ENCODE assay signal across 9 cellular contexts in the genomic region with DNA sequence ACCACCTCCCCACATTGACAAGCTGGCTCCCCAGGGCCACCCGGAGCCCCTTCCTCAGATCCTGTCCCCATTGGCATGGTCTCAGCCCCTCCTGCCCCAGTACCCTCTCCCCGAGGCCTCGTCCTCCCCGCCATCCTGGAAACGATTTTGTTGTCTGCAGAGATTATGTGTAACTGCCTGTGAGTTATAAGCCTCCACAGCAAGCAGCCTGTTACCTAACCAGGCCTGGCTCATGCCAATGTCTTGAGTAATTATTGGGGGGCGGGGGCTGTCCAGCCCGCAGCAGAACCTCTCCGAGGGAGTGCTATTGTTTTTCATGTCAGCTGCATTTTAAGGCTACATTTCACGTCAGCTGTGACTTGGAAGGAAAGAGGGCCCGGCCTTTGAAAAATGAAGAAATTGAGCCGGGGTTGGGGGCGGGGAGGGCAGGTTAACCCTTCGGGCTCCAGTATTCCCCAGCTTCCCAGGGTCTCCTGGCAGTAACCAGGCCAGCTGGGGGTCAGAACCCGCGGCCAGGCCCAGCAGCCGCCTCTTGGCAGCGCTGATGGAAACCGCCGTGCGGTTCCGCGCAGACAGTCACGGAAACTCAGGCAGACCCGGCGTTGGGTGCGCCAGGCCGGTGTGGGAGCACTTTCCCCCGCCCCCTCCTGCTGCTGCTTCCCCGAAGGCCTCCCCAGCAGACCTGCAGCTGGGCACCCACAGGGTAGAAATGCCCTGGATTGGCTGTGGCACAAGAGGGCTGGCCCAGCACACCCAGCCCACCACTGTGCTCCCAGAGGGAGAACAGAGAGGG. TPM values are rescaled to one million over a fixed set of nuclear protein-coding genes. Genes with fewer than 3 reads are reported as not detected.
DNase-seq lines count a peak whose midpoint lies in the region; ATAC-seq and TF ChIP-seq lines count a peak whose summit lies in the region.
"Had no signal": no experiment of that assay in that cellular context is flagged by ENCODE, and none has a peak within 500 bp of the region (broad histone marks: within the 10 kb centered on the region; RNA-seq: fewer than 3 reads in every experiment).

No MANE protein-coding gene starts in this region.

- no peak for TF ChIP-seq EP300 in transverse colon (IDR thresholded peaks at IDR 0.05; ENCODE audit: low read depth)

- H3K4me1 Mint-ChIP-seq in T-helper 17 cell: no peaks in the 10 kb centered on the region

- peak overlapping the region; percentile 97 for H4K8ac ChIP-seq in mesenchymal stem cell (ENCODE audit: low read length)

- H2BK120ac ChIP-seq in mesenchymal stem cell (ENCODE audit: low read depth, low read length): peak overlapping the region; percentile 93

- no peak for ATAC-seq in T-helper 17 cell
- no peak for ATAC-seq in GM19455 (IDR thresholded peaks at IDR 0.05; ENCODE audit: unreplicated experiment)

- H2AK5ac ChIP-seq in mesenchymal stem cell (ENCODE audit: low read length, severe bottlenecking): peak overlapping the region; percentile 95

- peak overlapping the region; percentile 93 for H3K18ac ChIP-seq in mesenchymal stem cell (ENCODE audit: low read depth in 1 of 2, low read length in 2 of 2)

- peaks cover 6% of the 10 kb centered on the region for H3K36me3 Mint-ChIP-seq in T-helper 17 cell (ENCODE audit: low read depth)

- H3K23ac ChIP-seq in mesenchymal stem cell (ENCODE audit: low read length in 2 of 2): peak overlapping the region in 1 of 2 experiments; percentile 34

- H2BK15ac ChIP-seq in mesenchymal stem cell (ENCODE audit: low read depth, poor library complexity, severe bottlenecking): peak overlapping the region; percentile 80

- H3K36me3 ChIP-seq in mesenchymal stem cell (ENCODE audit: control insufficient read depth in 1 of 2, insufficient read depth in 2 of 2, low read depth in 1 of 2, low read length in 2 of 2) (no peaks in the 10 kb centered on the region), transverse colon (no peaks in the 10 kb centered on the region)

- peak overlapping the region; percentile 8 for H3K4me2 ChIP-seq in mesenchymal stem cell (ENCODE audit: low read length, poor library complexity, severe bottlenecking)

- no peak for TF ChIP-seq POLR2A in transverse colon (IDR thresholded peaks at IDR 0.05)

- H3K4ac ChIP-seq in mesenchymal stem cell (ENCODE audit: low read depth in 1 of 2, low read length in 2 of 2): peak overlapping the region; percentile 36 to 82

- WGBS in mesenchymal stem cell: 44% methylated on average over 27 of the region's 29 CpGs
- WGBS in transverse colon (ENCODE audit: low coverage in 1 of 2), 2 donors: 56% methylated on average over 26 of the region's 29 CpGs; no CpG with 5 or more reads in 1 of the 2 donors

- H2AFZ ChIP-seq in mesenchymal stem cell (ENCODE audit: low read depth, low read length): peak overlapping the region; percentile 18

- H3K4me1 ChIP-seq in mesenchymal stem cell (ENCODE audit: control insufficient read depth, insufficient read depth, low read depth, low read length): peaks cover 29% of the 10 kb centered on the region
- H3K4me1 ChIP-seq in transverse colon: peaks cover 15 to 28% (median 21%) of the 10 kb centered on the region in 4 donors

- H2BK5ac ChIP-seq in mesenchymal stem cell (ENCODE audit: low read depth, low read length, poor library complexity, severe bottlenecking): peak overlapping the region; percentile 99

- no peak overlapping the region for H3K27ac Mint-ChIP-seq in T-helper 17 cell

- H3K4me3 ChIP-seq in coronary artery (peak overlapping the region; percentile 38), mesenchymal stem cell (ENCODE audit: insufficient read depth in 1 of 2, low read depth in 1 of 2, low read length in 2 of 2) (peak overlapping the region in 1 of 2 experiments; percentile 66), transverse colon (no peak overlapping the region)

- no peaks in the 10 kb centered on the region for H3K79me1 ChIP-seq in mesenchymal stem cell (replicated peaks; ENCODE audit: low read length, poor library complexity, severe bottlenecking)

- peaks cover 49% of the 10 kb centered on the region for H3K9me3 ChIP-seq in mesenchymal stem cell (ENCODE audit: control insufficient read depth, low read length)
- H3K9me3 ChIP-seq in transverse colon: peaks cover 6% of the 10 kb centered on the region in 2 donors
- peaks cover 2% of the 10 kb centered on the region for H3K9me3 ChIP-seq in T-helper 17 cell (ENCODE audit: control insufficient read depth, low read length, poor library complexity, severe bottlenecking)

- H3K27ac ChIP-seq in coronary artery (peak overlapping the region; percentile 62 to 86), mesenchymal stem cell (ENCODE audit: low read length, poor library complexity, severe bottlenecking) (peak overlapping the region; percentile 92), transverse colon (peak overlapping the region; percentile 76 to 95 (median 83))
- H3K27ac ChIP-seq: 22Rv1 had no signal

- H3K27me3 ChIP-seq in mesenchymal stem cell (ENCODE audit: control insufficient read depth in 1 of 2, insufficient read depth in 1 of 2, low read length in 2 of 2) (peaks cover 0 to 4% of the 10 kb centered on the region in 2 experiments), transverse colon (no peaks in the 10 kb centered on the region)

- no peak for TF ChIP-seq CTCF in coronary artery (IDR thresholded peaks at IDR 0.05)
- TF ChIP-seq CTCF in transverse colon (IDR thresholded peaks at IDR 0.05): no peak

- peak overlapping the region in 1 of 2 experiments; percentile 89 for H3K14ac ChIP-seq in mesenchymal stem cell (ENCODE audit: low read length in 2 of 2)

- peak; percentile 49 for DNase-seq in SIG-M5 treated with dmso at 0.1 percent for 504 hours (lab: John Stamatoyannopoulos, UW; ENCODE audit: unreplicated experiment)
- no peak for DNase-seq in SIG-M5 (lab: John Stamatoyannopoulos, UW)
- DNase-seq in coronary artery (ENCODE audit: low spot score): peak; percentile 92
- DNase-seq in mesenchymal stem cell: peak; percentile 94
- peak; percentile 63 for DNase-seq in transverse colon
- DNase-seq in T-helper 17 cell: no peak
- no peak for DNase-seq in NCI-H1092 treated with DMSO at 0.1 percent for 48 hours (lab: John Stamatoyannopoulos, UW)

- peak overlapping the region; percentile 92 for H4K91ac ChIP-seq in mesenchymal stem cell (ENCODE audit: low read length)

- H2BK12ac ChIP-seq in mesenchymal stem cell (ENCODE audit: low read length in 2 of 2): peak overlapping the region; percentile 88 to 96

- H3K4me3 Mint-ChIP-seq in T-helper 17 cell: no peak overlapping the region

- peak overlapping the region; percentile 87 for H3K9ac ChIP-seq in mesenchymal stem cell (ENCODE audit: low read length)

- in situ Hi-C loops in transverse colon (cut with MboI; ENCODE audit: low pct_ligation_motif_present in 1 of 4, low pct_unique_long_range_greater_than_20kb in 1 of 4, low sequenced_read_pairs in 3 of 4): no loop called here

- intact Hi-C loops in transverse colon (cut with DNase I; ENCODE audit: low total_unique reads): loop anchor here (5.0 kb wide), 1 partner anchor 61 kb away; the partner anchor contains the start of gene CDKN1C

- H3K27me3 Mint-ChIP-seq in T-helper 17 cell: no peaks in the 10 kb centered on the region

RNA-seq across cellular contexts. Expression of gene CDKN1C, which starts 59.5 kb away (rescaled TPM):
- 29.4 TPM for polyA plus RNA-seq in mesenchymal stem cell (2013, experiment 1 of 2)
- 31.0 TPM for polyA plus RNA-seq in mesenchymal stem cell (2013, experiment 2 of 2)
- total RNA-seq in transverse colon (10 to 100 TPM; 12.4 to 40.0 (median 27.7) TPM), T-helper 17 cell (1 to 10 TPM in 1 of 2 donors, under 1 TPM in 1; 0.91 to 2.6 TPM)

Comparison
In these comparisons a context has a peak if more than half of its experiments do, and no peak if none do; other contexts are left out.
1. DNase-seq: peak in SIG-M5 treated with dmso at 0.1 percent for 504 hours (single experiment), coronary artery (single experiment), mesenchymal stem cell (single experiment) and transverse colon (single experiment); none in SIG-M5 (single experiment), T-helper 17 cell (0 of 3) and NCI-H1092 treated with DMSO at 0.1 percent for 48 hours (single experiment).
2. Peak in every context shown above with its lines, with median percentiles within 50 percentile points of each other: H3K27ac ChIP-seq.